In genomic region chr6:37432590-37432915, GRCh38 we compare ENCODE assay signal across 8 cellular contexts. TPM values are rescaled to one million over a fixed set of nuclear protein-coding genes. Genes with fewer than 3 reads are reported as not detected.
A peak's percentile ranks its signal among the peaks of the same experiment; 100 is the strongest.
DNase-seq lines count a peak whose midpoint lies in the region; ATAC-seq and TF ChIP-seq lines count a peak whose summit lies in the region.

No MANE protein-coding gene starts in this region.

- TF ChIP-seq POLR2A in spleen (IDR thresholded peaks at IDR 0.05): no peak

- peak overlapping the region; percentile 67 for H3K4me3 ChIP-seq in right cardiac atrium (ENCODE audit: low read length)
- peak overlapping the region; percentile 77 to 94 (median 92) for H3K4me3 ChIP-seq in spleen

- DNase-seq in activated CD8-positive, alpha-beta T cell treated with anti-CD3 and anti-CD28 coated beads for 36 hours: no peak
- no peak for DNase-seq in right cardiac atrium
- DNase-seq in spleen: no peak
- DNase-seq in T-helper 9 cell: no peak
- no peak for DNase-seq in NCI-H1930 (lab: John Stamatoyannopoulos, UW)
- DNase-seq in NCI-H82 (lab: John Stamatoyannopoulos, UW): no peak

- peaks cover 11% of the 10 kb centered on the region for H3K36me3 Mint-ChIP-seq in activated CD8-positive, alpha-beta T cell treated with anti-CD3 and anti-CD28 coated beads for 36 hours (ENCODE audit: low read depth)

- H3K36me3 ChIP-seq in spleen: peaks cover 0 to 23% (median 20%) of the 10 kb centered on the region in 6 donors

- POLR2A ChIA-PET in activated CD8-positive, alpha-beta T cell treated with anti-CD3 and anti-CD28 coated beads for 36 hours (lab: Charles Lee): interaction anchor here (0.6 to 3.3 kb wide), 14 partner anchors 11 to 382 kb away, joined by 3 to 32 read pairs (median 4); no protein-coding TSS in a partner anchor

- CTCF ChIA-PET in activated CD8-positive, alpha-beta T cell treated with anti-CD3 and anti-CD28 coated beads for 36 hours (lab: Charles Lee): interaction anchor here (1.0 to 2.1 kb wide), 2 partner anchors 50 to 107 kb away, joined by 3 to 8 read pairs; no protein-coding TSS in a partner anchor

- no peak for TF ChIP-seq CTCF in 22Rv1 (IDR thresholded peaks at IDR 0.05)
- no peak for TF ChIP-seq CTCF in activated CD8-positive, alpha-beta T cell treated with anti-CD3 and anti-CD28 coated beads for 36 hours (IDR thresholded peaks at IDR 0.05)
- TF ChIP-seq CTCF in spleen (IDR thresholded peaks at IDR 0.05 in 8 of 11, conservative IDR thresholded peaks at IDR 0.05 in 3 of 11): no peak

- H3K27ac ChIP-seq in 22Rv1: peak overlapping the region; percentile 63
- H3K27ac ChIP-seq in right cardiac atrium (ENCODE audit: low read length): peak overlapping the region; percentile 82
- peak overlapping the region; percentile 90 to 97 (median 96) for H3K27ac ChIP-seq in spleen

- H3K4me1 ChIP-seq in right cardiac atrium (ENCODE audit: control insufficient read depth, insufficient read depth, low read length) (peaks cover 5% of the 10 kb centered on the region), spleen (peaks cover 15 to 43% (median 34%) of the 10 kb centered on the region in 6 donors)

- H3K27me3 Mint-ChIP-seq in activated CD8-positive, alpha-beta T cell treated with anti-CD3 and anti-CD28 coated beads for 36 hours: peaks cover 8% of the 10 kb centered on the region

- H3K4me1 Mint-ChIP-seq in activated CD8-positive, alpha-beta T cell treated with anti-CD3 and anti-CD28 coated beads for 36 hours (ENCODE audit: low read depth): peaks cover 34% of the 10 kb centered on the region

- H3K27me3 ChIP-seq in right cardiac atrium (ENCODE audit: control insufficient read depth, insufficient read depth) (no peaks in the 10 kb centered on the region), spleen (replicated peaks in 1 of 7) (peaks cover 0 to 6% (median 0%) of the 10 kb centered on the region in 7 donors)

- ATAC-seq in GM21825 (IDR thresholded peaks at IDR 0.05; ENCODE audit: unreplicated experiment) (peak; percentile 6), right cardiac atrium (peak; percentile 6)
- no peak for ATAC-seq in activated CD8-positive, alpha-beta T cell treated with anti-CD3 and anti-CD28 coated beads for 36 hours

- 9% methylated on average over 7 of the region's 7 CpGs for WGBS in right cardiac atrium
- WGBS in spleen, 5 donors: 9 to 18% (median 14%) methylated on average over 7 of the region's 7 CpGs

- H3K9me3 Mint-ChIP-seq in activated CD8-positive, alpha-beta T cell treated with anti-CD3 and anti-CD28 coated beads for 36 hours: no peaks in the 10 kb centered on the region

- peak overlapping the region; percentile 79 for H3K27ac Mint-ChIP-seq in activated CD8-positive, alpha-beta T cell treated with anti-CD3 and anti-CD28 coated beads for 36 hours

- H3K9me3 ChIP-seq in right cardiac atrium (ENCODE audit: control insufficient read depth, low read length) (no peaks in the 10 kb centered on the region), spleen (peaks cover 0 to 9% (median 0%) of the 10 kb centered on the region in 8 donors)

- intact Hi-C loops in activated CD8-positive, alpha-beta T cell treated with anti-CD3 and anti-CD28 coated beads for 36 hours (cut with micrococcal nuclease): no loop called here
- intact Hi-C loops in right cardiac atrium (cut with DNase I): no loop called here
- intact Hi-C loops in spleen (cut with DNase I; ENCODE audit: low total_unique reads): no loop called here

- H3K4me3 Mint-ChIP-seq in activated CD8-positive, alpha-beta T cell treated with anti-CD3 and anti-CD28 coated beads for 36 hours: peak overlapping the region; percentile 92

RNA-seq across cellular contexts. Expression of gene CMTR1, which starts 0.5 kb away (rescaled TPM):
- 10 to 100 TPM; 49.9 to 50.6 TPM for total RNA-seq in activated CD8-positive, alpha-beta T cell treated with anti-CD3 and anti-CD28 coated beads for 36 hours
- 10 to 100 TPM; 32.5 to 46.9 (median 37.9) TPM for total RNA-seq in right cardiac atrium
- polyA plus RNA-seq in right cardiac atrium: 24.3 TPM
- total RNA-seq in spleen: 10 to 100 TPM; 40.8 to 62.4 (median 52.3) TPM
- polyA plus RNA-seq in spleen: 10 to 100 TPM; 19.4 to 27.5 (median 23.3) TPM
